In genomic region chr7:1567082-1567771, GRCh38 we compare ENCODE assay signal across 9 cellular contexts. TPM values are rescaled to one million over a fixed set of nuclear protein-coding genes. Genes with fewer than 3 reads are reported as not detected.
DNase-seq lines count a peak whose midpoint lies in the region; ATAC-seq and TF ChIP-seq lines count a peak whose summit lies in the region.
"Had no signal": no experiment of that assay in that cellular context is flagged by ENCODE, and none has a peak within 500 bp of the region (broad histone marks: within the 10 kb centered on the region; RNA-seq: fewer than 3 reads in every experiment).

No MANE protein-coding gene starts in this region.

- H3K4me2 ChIP-seq in GM23248 (ENCODE audit: unreplicated experiment): peak overlapping the region; percentile 86

- peaks cover 28% of the 10 kb centered on the region for H3K36me3 Mint-ChIP-seq in activated T-helper 2 cell treated with anti-CD3 and anti-CD28 coated beads, Interferon-gamma antibody, Interleukin-2, Interleukin-4, amounts not matched to agents 10 μg/mL and 5 μg/mL and 100 μg/mL, durations not matched to agents 14 hours and 24 hours and 36 hours (ENCODE audit: low read depth)

- H3K4me3 Mint-ChIP-seq in activated T-helper 2 cell treated with anti-CD3 and anti-CD28 coated beads, Interferon-gamma antibody, Interleukin-2, Interleukin-4, amounts not matched to agents 10 μg/mL and 5 μg/mL and 100 μg/mL, durations not matched to agents 14 hours and 24 hours and 36 hours (ENCODE audit: low read depth): peak overlapping the region; percentile 39

- ATAC-seq in HG02763 (IDR thresholded peaks at IDR 0.05; ENCODE audit: unreplicated experiment): no peak

- intact Hi-C loops in activated T-helper 2 cell treated with anti-CD3 and anti-CD28 coated beads, Interferon-gamma antibody, Interleukin-2, Interleukin-4, amounts not matched to agents 10 μg/mL and 5 μg/mL and 100 μg/mL, durations not matched to agents 14 hours and 24 hours and 36 hours (cut with micrococcal nuclease): no loop called here

- DNase-seq in GM23248: peak; percentile 94
- DNase-seq in activated T-helper 2 cell treated with anti-CD3 and anti-CD28 coated beads, Interferon-gamma antibody, Interleukin-2, Interleukin-4, amounts not matched to agents 10 μg/mL and 5 μg/mL and 100 μg/mL, durations not matched to agents 14 hours and 24 hours and 36 hours (ENCODE audit: low spot score): no peak
- peak; percentile 73 for DNase-seq in kidney glomerular epithelial cell (lab: John Stamatoyannopoulos, UW)
- no peak for DNase-seq in activated gamma-delta T cell treated with Interleukin-2 at 50 U/mL for 16 hours
- DNase-seq in effector CD4-positive, alpha-beta T cell: no peak
- no peak for DNase-seq in stimulated activated CD4-positive, alpha-beta T cell treated with anti-CD3 and anti-CD28 coated beads, Interleukin-4, amount 100 ng/mL, for 24 hours
- DNase-seq: stimulated activated CD4-positive, alpha-beta T cell treated with anti-CD3 and anti-CD28 coated beads, Interleukin-2, amount 100 ng/mL, for 24 hours had no signal

- H3K9me3 ChIP-seq in GM23248 (ENCODE audit: low read depth): no peaks in the 10 kb centered on the region

- peak overlapping the region; percentile 98 for H3K9ac ChIP-seq in GM23248

- in situ Hi-C loops in GM23248 (cut with MboI): no loop called here

- no peaks in the 10 kb centered on the region for H3K9me2 ChIP-seq in GM23248 (ENCODE audit: insufficient read depth)

- no peak overlapping the region for H2AFZ ChIP-seq in GM23248

- no peak for TF ChIP-seq CTCF in 22Rv1 (IDR thresholded peaks at IDR 0.05)

- H3K9me3 Mint-ChIP-seq in activated T-helper 2 cell treated with anti-CD3 and anti-CD28 coated beads, Interferon-gamma antibody, Interleukin-2, Interleukin-4, amounts not matched to agents 10 μg/mL and 5 μg/mL and 100 μg/mL, durations not matched to agents 14 hours and 24 hours and 36 hours: no peaks in the 10 kb centered on the region

- H3K27ac ChIP-seq in 22Rv1: peak overlapping the region; percentile 23
- H3K27ac ChIP-seq in GM23248: peak overlapping the region; percentile 99

- H4K20me1 ChIP-seq in GM23248 (ENCODE audit: insufficient read depth): no peaks in the 10 kb centered on the region

- H3K36me3 ChIP-seq in GM23248 (ENCODE audit: low read depth): no peaks in the 10 kb centered on the region

- H3K79me2 ChIP-seq in GM23248 (ENCODE audit: insufficient read depth): peaks cover 22% of the 10 kb centered on the region

- H3F3A ChIP-seq in GM23248 (ENCODE audit: insufficient read depth): peaks cover 36% of the 10 kb centered on the region

- H3K27me3 Mint-ChIP-seq in activated T-helper 2 cell treated with anti-CD3 and anti-CD28 coated beads, Interferon-gamma antibody, Interleukin-2, Interleukin-4, amounts not matched to agents 10 μg/mL and 5 μg/mL and 100 μg/mL, durations not matched to agents 14 hours and 24 hours and 36 hours (ENCODE audit: low read depth): no peaks in the 10 kb centered on the region

- H3K27me3 ChIP-seq in GM23248 (replicated peaks; ENCODE audit: insufficient read depth): no peaks in the 10 kb centered on the region

- WGBS in GM23248 (ENCODE audit: low coverage in 1 of 2, low lambda C conversion rate in 2 of 2, missing lambda C conversion rate in 2 of 2), 2 experiments: 31 to 40% methylated on average over 24 of the region's 24 CpGs

- peak overlapping the region; percentile 53 for H3K4me3 ChIP-seq in GM23248

- no peak overlapping the region for H3K27ac Mint-ChIP-seq in activated T-helper 2 cell treated with anti-CD3 and anti-CD28 coated beads, Interferon-gamma antibody, Interleukin-2, Interleukin-4, amounts not matched to agents 10 μg/mL and 5 μg/mL and 100 μg/mL, durations not matched to agents 14 hours and 24 hours and 36 hours

- peaks cover 48% of the 10 kb centered on the region for H3K4me1 ChIP-seq in GM23248 (ENCODE audit: insufficient read depth)

- peaks cover 20% of the 10 kb centered on the region for H3K4me1 Mint-ChIP-seq in activated T-helper 2 cell treated with anti-CD3 and anti-CD28 coated beads, Interferon-gamma antibody, Interleukin-2, Interleukin-4, amounts not matched to agents 10 μg/mL and 5 μg/mL and 100 μg/mL, durations not matched to agents 14 hours and 24 hours and 36 hours (ENCODE audit: low read depth)

RNA-seq across cellular contexts. Expression of gene PSMG3, which starts 2.6 kb away (rescaled TPM):
- total RNA-seq in GM23248 (2014; rRNA removed; shearing (Covaris generic)): 28.3 and 36.8 TPM in 2 replicates
- 56.2 and 58.1 TPM in 2 replicates for polyA plus RNA-seq in GM23248 (2016; fragmentation: Nextera tagmentation; extraction: Ambion mirVana)
- 44.5 and 45.9 TPM in 2 replicates for total RNA-seq in activated T-helper 2 cell treated with anti-CD3 and anti-CD28 coated beads, Interferon-gamma antibody, Interleukin-2, Interleukin-4, amounts not matched to agents 10 μg/mL and 5 μg/mL and 100 μg/mL, durations not matched to agents 14 hours and 24 hours and 36 hours

RNA-seq across cellular contexts. Expression of gene TMEM184A, which starts 11.2 kb away (rescaled TPM):
- not detected in 2 replicates for total RNA-seq in GM23248 (2014; rRNA removed; shearing (Covaris generic))
- not detected in 2 replicates for polyA plus RNA-seq in GM23248 (2016; fragmentation: Nextera tagmentation; extraction: Ambion mirVana)
- 0.23 TPM in 1 of 2 replicates, not detected in the other for total RNA-seq in activated T-helper 2 cell treated with anti-CD3 and anti-CD28 coated beads, Interferon-gamma antibody, Interleukin-2, Interleukin-4, amounts not matched to agents 10 μg/mL and 5 μg/mL and 100 μg/mL, durations not matched to agents 14 hours and 24 hours and 36 hours

RNA-seq across cellular contexts. Expression of gene MAFK, which starts 36.7 kb away (rescaled TPM):
- 35.0 and 45.9 TPM in 2 replicates for total RNA-seq in GM23248 (2014; rRNA removed; shearing (Covaris generic))
- 3.5 and 3.8 TPM in 2 replicates for polyA plus RNA-seq in GM23248 (2016; fragmentation: Nextera tagmentation; extraction: Ambion mirVana)
- 29.6 and 30.4 TPM in 2 replicates for total RNA-seq in activated T-helper 2 cell treated with anti-CD3 and anti-CD28 coated beads, Interferon-gamma antibody, Interleukin-2, Interleukin-4, amounts not matched to agents 10 μg/mL and 5 μg/mL and 100 μg/mL, durations not matched to agents 14 hours and 24 hours and 36 hours

Comparison
In these comparisons a context has a peak if more than half of its experiments do, and no peak if none do; other contexts are left out.
1. DNase-seq: peak in GM23248 (single experiment) and kidney glomerular epithelial cell (single experiment); none in activated T-helper 2 cell treated with anti-CD3 and anti-CD28 coated beads, Interferon-gamma antibody, Interleukin-2, Interleukin-4, amounts not matched to agents 10 μg/mL and 5 μg/mL and 100 μg/mL, durations not matched to agents 14 hours and 24 hours and 36 hours (single experiment), activated gamma-delta T cell treated with Interleukin-2 at 50 U/mL for 16 hours (single experiment), effector CD4-positive, alpha-beta T cell (single experiment) and stimulated activated CD4-positive, alpha-beta T cell treated with anti-CD3 and anti-CD28 coated beads, Interleukin-4, amount 100 ng/mL, for 24 hours (single experiment).